In the genomic region with DNA sequence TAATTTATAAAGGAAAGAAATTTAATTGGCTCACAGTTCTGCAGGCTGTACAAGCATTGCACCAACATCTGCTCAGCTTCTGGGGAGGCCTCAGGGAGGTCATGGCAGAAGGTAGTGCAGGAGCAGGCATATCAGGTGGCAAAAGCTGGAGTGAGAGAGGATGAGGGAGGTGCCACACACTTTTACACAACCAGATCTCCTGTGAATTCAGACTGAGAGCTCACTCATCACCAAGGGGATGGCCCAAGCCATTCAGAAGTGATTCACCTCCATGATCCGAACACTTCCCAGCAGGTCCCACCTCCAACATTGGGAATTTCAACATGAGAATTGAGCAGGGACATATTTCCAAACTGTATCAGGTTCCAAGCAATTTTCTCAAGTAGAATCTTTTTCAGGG, we compare ENCODE assay signal across 18 cellular contexts.
"Had no signal": no experiment of that assay in that cellular context is flagged by ENCODE, and none has a peak within 500 bp of the region (broad histone marks: within the 10 kb centered on the region; RNA-seq: fewer than 3 reads in every experiment).

No MANE protein-coding gene starts in this region.

- DNase-seq: activated CD4-positive, alpha-beta T cell treated with anti-CD3 and anti-CD28 coated beads for 1 hour; activated CD4-positive, alpha-beta T cell treated with anti-CD3 and anti-CD28 coated beads, Interleukin-2, amount 50 U/mL, for 4 hours; activated naive CD4-positive, alpha-beta T cell treated with anti-CD3 and anti-CD28 coated beads for 36 hours; activated naive CD8-positive, alpha-beta T cell treated with anti-CD3 and anti-CD28 coated beads, Interleukin-2, amount 50 U/mL, for 24 hours; dorsolateral prefrontal cortex; endodermal cell; head of caudate nucleus; left ventricle myocardium inferior; mesendoderm; stimulated activated CD4-positive, alpha-beta T cell treated with anti-CD3 and anti-CD28 coated beads, Interleukin-15, amount 100 ng/mL, for 24 hours; stimulated activated CD4-positive, alpha-beta T cell treated with anti-CD3 and anti-CD28 coated beads, Interleukin-4, amount 100 ng/mL, for 1 hour; stimulated activated naive B cell treated with anti-CD40 and anti-IgM and Interleukin-4, amounts not matched to agents 10 μg/mL and 1 μg/mL and 100 μg/mL, for 72 hours; T-helper 1 cell; tibial artery; uterus had no signal

- H3K4me3 ChIP-seq: ascending aorta, dorsolateral prefrontal cortex, left ventricle myocardium inferior, tibial artery, uterus had no signal

- ATAC-seq: activated naive CD8-positive, alpha-beta T cell treated with anti-CD3 and anti-CD28 coated beads, Interleukin-2, amount 50 U/mL, for 24 hours; activated T-helper 17 cell treated with anti-CD3 and anti-CD28 coated beads, Interleukin-2, amount 50 U/mL, for 72 hours; natural killer cell treated with Interleukin-12 subunit alpha and Interleukin-12 subunit beta and Interleukin-15 and Interleukin-18, amount 100 ng/mL, for 72 hours; stimulated activated naive B cell treated with anti-CD40 and anti-IgM and Interleukin-4, amounts not matched to agents 10 μg/mL and 1 μg/mL and 100 μg/mL, for 72 hours had no signal
